17 cellular contexts compared by ENCODE assay signal in genomic region chr15:80058044-80058443, GRCh38. TPM values are rescaled to one million over a fixed set of nuclear protein-coding genes. Genes with fewer than 3 reads are reported as not detected.
DNase-seq lines count a peak whose midpoint lies in the region; ATAC-seq, FAIRE-seq and TF ChIP-seq lines count a peak whose summit lies in the region.
"Had no signal": no experiment of that assay in that cellular context is flagged by ENCODE, and none has a peak within 500 bp of the region (broad histone marks: within the 10 kb centered on the region; RNA-seq: fewer than 3 reads in every experiment).

No MANE protein-coding gene starts in this region.

- ATAC-seq in CD4-positive, alpha-beta T cell (ENCODE audit: poor library complexity), result no peak
- no peak for ATAC-seq in activated CD8-positive, alpha-beta T cell treated with anti-CD3 and anti-CD28 coated beads for 36 hours
- ATAC-seq in upper lobe of left lung (ENCODE audit: low FRiP score in 2 of 2), result no peak
- ATAC-seq: gastrocnemius medialis, psoas muscle had no signal

- H3K27me3 Mint-ChIP-seq in CD4-positive, alpha-beta T cell, result no peaks in the 10 kb centered on the region
- no peaks in the 10 kb centered on the region for H3K27me3 Mint-ChIP-seq in activated CD8-positive, alpha-beta T cell treated with anti-CD3 and anti-CD28 coated beads for 36 hours

- H3K4me3 ChIP-seq in iPS-18c (ENCODE audit: insufficient read depth, low read depth, low read length) (peak overlapping the region; percentile 61), upper lobe of left lung (no peak overlapping the region)

- H3K4me1 Mint-ChIP-seq in CD4-positive, alpha-beta T cell (ENCODE audit: low read depth), result peaks cover 31% of the 10 kb centered on the region
- H3K4me1 Mint-ChIP-seq in activated CD8-positive, alpha-beta T cell treated with anti-CD3 and anti-CD28 coated beads for 36 hours (ENCODE audit: low read depth), result peaks cover 23% of the 10 kb centered on the region

- no peak overlapping the region for H3K27ac Mint-ChIP-seq in CD4-positive, alpha-beta T cell
- no peak overlapping the region for H3K27ac Mint-ChIP-seq in activated CD8-positive, alpha-beta T cell treated with anti-CD3 and anti-CD28 coated beads for 36 hours

- intact Hi-C loops in CD4-positive, alpha-beta T cell (cut with DNase I, micrococcal nuclease), result loop anchor here (2.0 to 10.0 kb wide), 3 partner anchors 15 to 937 kb away; no protein-coding TSS in a partner anchor
- intact Hi-C loops in activated CD8-positive, alpha-beta T cell treated with anti-CD3 and anti-CD28 coated beads for 36 hours (cut with micrococcal nuclease), result loop anchor here (5.0 kb wide), 1 partner anchor 91 kb away; no protein-coding TSS in a partner anchor

- no peaks in the 10 kb centered on the region for H3K27me3 ChIP-seq in CD4-positive, alpha-beta T cell (ENCODE audit: control insufficient read depth, insufficient read depth, low read length)
- no peaks in the 10 kb centered on the region for H3K27me3 ChIP-seq in upper lobe of left lung
- H3K27me3 ChIP-seq: gastrocnemius medialis had no signal

- CTCF ChIA-PET in CD4-positive, alpha-beta T cell (lab: Charles Lee), result no interaction called here
- CTCF ChIA-PET in activated CD8-positive, alpha-beta T cell treated with anti-CD3 and anti-CD28 coated beads for 36 hours (lab: Charles Lee), result interaction anchor here (1.4 kb wide), 2 partner anchors 14 to 65 kb away, joined by 3 to 5 read pairs; no protein-coding TSS in a partner anchor

- no peak for TF ChIP-seq POLR2A in GM12891 (IDR thresholded peaks at IDR 0.05; ENCODE audit: low read depth, low read length)
- TF ChIP-seq POLR2A in upper lobe of left lung (IDR thresholded peaks at IDR 0.05), result no peak

- peaks cover 18 to 29% (median 25%) of the 10 kb centered on the region in 4 donors for H3K4me1 ChIP-seq in upper lobe of left lung

- TF ChIP-seq EP300 in upper lobe of left lung (IDR thresholded peaks at IDR 0.05), result no peak

- peak overlapping the region; percentile 78 for H3K4me3 Mint-ChIP-seq in CD4-positive, alpha-beta T cell
- H3K4me3 Mint-ChIP-seq in activated CD8-positive, alpha-beta T cell treated with anti-CD3 and anti-CD28 coated beads for 36 hours, result peak overlapping the region; percentile 91

- WGBS in upper lobe of left lung, 2 donors, result 59 to 67% methylated on average over 6 of the region's 6 CpGs

- no peak overlapping the region for H3K27ac ChIP-seq in CD4-positive, alpha-beta T cell (ENCODE audit: low read depth, low read length)
- H3K27ac ChIP-seq in upper lobe of left lung, result no peak overlapping the region
- H3K27ac ChIP-seq: psoas muscle had no signal

- peaks cover 8% of the 10 kb centered on the region for H3K36me3 Mint-ChIP-seq in CD4-positive, alpha-beta T cell (ENCODE audit: low read depth)
- H3K36me3 Mint-ChIP-seq in activated CD8-positive, alpha-beta T cell treated with anti-CD3 and anti-CD28 coated beads for 36 hours (ENCODE audit: low read depth), result no peaks in the 10 kb centered on the region

- H3K9me3 Mint-ChIP-seq in CD4-positive, alpha-beta T cell, result no peaks in the 10 kb centered on the region
- no peaks in the 10 kb centered on the region for H3K9me3 Mint-ChIP-seq in activated CD8-positive, alpha-beta T cell treated with anti-CD3 and anti-CD28 coated beads for 36 hours

- peak; percentile 16 for FAIRE-seq in GM12891 (lab: Jason Lieb, UNC)
- FAIRE-seq: endometrium, kidney, RCC 7860 had no signal

- H3K9me3 ChIP-seq in CD4-positive, alpha-beta T cell (ENCODE audit: control insufficient read depth, low read length), result no peaks in the 10 kb centered on the region
- H3K9me3 ChIP-seq in iPS-18c (ENCODE audit: control insufficient read depth, insufficient read depth, low read length) (no peaks in the 10 kb centered on the region), upper lobe of left lung (no peaks in the 10 kb centered on the region)
- H3K9me3 ChIP-seq: gastrocnemius medialis, psoas muscle had no signal

- H3K36me3 ChIP-seq in upper lobe of left lung, result no peaks in the 10 kb centered on the region
- H3K36me3 ChIP-seq: gastrocnemius medialis had no signal

- no peak for TF ChIP-seq CTCF in CD4-positive, alpha-beta T cell (IDR thresholded peaks at IDR 0.05)
- no peak for TF ChIP-seq CTCF in activated CD8-positive, alpha-beta T cell treated with anti-CD3 and anti-CD28 coated beads for 36 hours (IDR thresholded peaks at IDR 0.05)
- no peak for TF ChIP-seq CTCF in upper lobe of left lung (IDR thresholded peaks at IDR 0.05)

- no peak for DNase-seq in CD4-positive, alpha-beta T cell
- DNase-seq in GM12891 (ENCODE audit: insufficient read length, low spot score) (no peak), midbrain (lab: John Stamatoyannopoulos, UW) (no peak), SK-N-DZ (ENCODE audit: low spot score) (no peak), upper lobe of left lung (no peak)
- no peak for DNase-seq in activated CD8-positive, alpha-beta T cell treated with anti-CD3 and anti-CD28 coated beads for 36 hours
- DNase-seq in stimulated activated CD4-positive, alpha-beta T cell treated with anti-CD3 and anti-CD28 coated beads, Interleukin-4, amount 100 ng/mL, for 1 hour, result no peak
- DNase-seq: activated CD4-positive, alpha-beta T cell treated with anti-CD3 and anti-CD28 coated beads, Interleukin-2, amount 50 U/mL, for 4 hours; EL; gastrocnemius medialis; kidney; NCI-H2029; NCI-H526; psoas muscle had no signal

- POLR2A ChIA-PET in CD4-positive, alpha-beta T cell (lab: Charles Lee), result interaction anchor here (3.0 kb wide), 1 partner anchor 161 kb away, joined by 15 read pairs; the partner anchor contains the start of gene MTHFS
- POLR2A ChIA-PET in activated CD8-positive, alpha-beta T cell treated with anti-CD3 and anti-CD28 coated beads for 36 hours (lab: Charles Lee), result no interaction called here

TF ChIP-seq in GM12891, 5 proteins besides CTCF, POLR2A, EP300 and RAD21:
- TF ChIP-seq POLR2AphosphoS5 (IDR thresholded peaks at IDR 0.05; ENCODE audit: low read depth, low read length), result no peak

RNA-seq across cellular contexts. Expression of gene ZFAND6, which starts 1.4 kb away (rescaled TPM):
- 10 to 100 TPM; 65.5 to 69.2 TPM for total RNA-seq in CD4-positive, alpha-beta T cell
- 50.3 TPM for polyA plus RNA-seq in GM12891 (2012; ENCODE audit: low read depth, missing spikeins)
- 10 to 100 TPM; 29.6 to 30.7 TPM for total RNA-seq in activated CD8-positive, alpha-beta T cell treated with anti-CD3 and anti-CD28 coated beads for 36 hours
- polyA plus RNA-seq in SK-N-DZ (2014; cell fraction: cytosol; rRNA removed), result 136 and 172 TPM in 2 replicates
- polyA plus RNA-seq in SK-N-DZ (2014; cell fraction: nucleus; rRNA removed), result 80.6 and 97.8 TPM in 2 replicates
- total RNA-seq in upper lobe of left lung, result 100 to 1,000 TPM in 2 of 6 donors, 10 to 100 TPM in 4; 36.7 to 151 (median 70.5) TPM
